In the genomic region with DNA sequence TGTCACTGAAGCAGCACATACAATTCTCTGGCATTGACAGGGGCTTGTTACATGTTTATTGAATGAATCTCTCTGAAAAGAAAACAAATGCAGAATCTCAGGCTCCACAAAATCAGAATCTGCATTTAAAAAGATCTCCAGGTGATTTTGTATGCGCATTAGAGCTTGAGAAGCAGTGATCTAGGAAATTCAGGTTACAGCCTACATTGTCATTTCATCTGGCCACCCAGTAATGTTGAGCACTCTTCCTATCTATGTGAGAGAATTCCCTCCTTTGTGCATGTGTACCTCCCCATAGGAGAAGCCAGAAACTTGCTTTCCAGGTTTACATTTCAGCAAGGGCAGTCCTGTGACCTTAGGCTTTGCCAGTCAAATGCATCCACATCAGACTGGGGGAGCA, we compare ENCODE assay signal across 30 cellular contexts.
"Had no signal": no experiment of that assay in that cellular context is flagged by ENCODE, and none has a peak within 500 bp of the region (broad histone marks: within the 10 kb centered on the region; RNA-seq: fewer than 3 reads in every experiment).

No MANE protein-coding gene starts in this region.

- H3K27ac Mint-ChIP-seq: activated CD8-positive, alpha-beta T cell treated with anti-CD3 and anti-CD28 coated beads, Interleukin-2, amount 10 ng/mL, durations not matched to agents 7 days and 5 days; activated naive CD4-positive, alpha-beta T cell treated with anti-CD3 and anti-CD28 coated beads, Interleukin-2, amount 50 U/mL, for 24 hours; activated T-helper 1 cell treated with anti-CD3 and anti-CD28 coated beads, Interleukin-12 subunit alpha, Interleukin-12 subunit beta, Interleukin-2, Interleukin-4 antibody, amounts not matched to agents 30 ng/mL and 10 ng/mL and 1 ng/mL, durations not matched to agents 14 hours and 24 hours and 36 hours had no signal

- H3K9me3 Mint-ChIP-seq: activated naive CD4-positive, alpha-beta T cell treated with anti-CD3 and anti-CD28 coated beads, Interleukin-2, amount 50 U/mL, for 24 hours; activated T-helper 1 cell treated with anti-CD3 and anti-CD28 coated beads, Interleukin-12 subunit alpha, Interleukin-12 subunit beta, Interleukin-2, Interleukin-4 antibody, amounts not matched to agents 30 ng/mL and 10 ng/mL and 1 ng/mL, durations not matched to agents 14 hours and 24 hours and 36 hours had no signal

- H3K27me3 ChIP-seq: breast epithelium, MG63, Peyer's patch, SJCRH30 had no signal

- H3K4me3 ChIP-seq: breast epithelium, MG63, Peyer's patch, SJCRH30 had no signal

- H3K9me3 ChIP-seq: breast epithelium, MG63, Peyer's patch, SJCRH30, SK-N-SH had no signal

- H3K4me1 ChIP-seq: breast epithelium, Peyer's patch, SJCRH30 had no signal

- H3K36me3 Mint-ChIP-seq: activated naive CD4-positive, alpha-beta T cell treated with anti-CD3 and anti-CD28 coated beads, Interleukin-2, amount 50 U/mL, for 24 hours had no signal

- H3K27ac ChIP-seq: breast epithelium, KMS-11, Peyer's patch, RWPE1, SJCRH30 had no signal

- H3K4me1 Mint-ChIP-seq: activated naive CD4-positive, alpha-beta T cell treated with anti-CD3 and anti-CD28 coated beads, Interleukin-2, amount 50 U/mL, for 24 hours had no signal

- H3K4me2 ChIP-seq: KMS-11, SK-N-SH had no signal

- DNase-seq: activated CD4-positive, alpha-beta T cell treated with anti-CD3 and anti-CD28 coated beads for 48 hours; activated CD4-positive, alpha-beta T cell treated with anti-CD3 and anti-CD28 coated beads, Interleukin-2, amount 50 U/mL, for 4 hours; activated CD4-positive, CD25-positive, alpha-beta regulatory T cell treated with anti-CD3 and anti-CD28 coated beads, Interleukin-2, amount 50 U/mL, for 72 hours; activated CD8-positive, alpha-beta memory T cell treated with anti-CD3 and anti-CD28 coated beads, Interleukin-2, amount 50 U/mL, for 48 hours; activated CD8-positive, alpha-beta T cell treated with anti-CD3 and anti-CD28 coated beads, Interleukin-2, amount 10 ng/mL, durations not matched to agents 7 days and 5 days; activated effector memory CD4-positive, alpha-beta T cell treated with Interleukin-2 at 50 U/mL for 16 hours; activated naive CD4-positive, alpha-beta T cell; activated T-cell treated with anti-CD3 and anti-CD28 coated beads, Interleukin-2, amount 50 U/mL, for 1 hour; aorta; caudate nucleus; MG63; MV-4-11; NCI-H1092 treated with DMSO at 0.1 percent for 48 hours; NCI-H1417 treated with DMSO at 0.1 percent for 48 hours; NCI-H1694; NCI-H2029; NCI-H2107; NCI-H510A treated with DMSO at 0.1 percent for 48 hours; NCI-H69; NK-92 treated with Interleukin-12 subunit alpha and Interleukin-12 subunit beta, amount 100 ng/mL, for 24 hours; Peyer's patch; Right ventricle myocardium superior; SJCRH30; SK-N-SH; T-helper 1 cell had no signal

- H3K27me3 Mint-ChIP-seq: activated naive CD4-positive, alpha-beta T cell treated with anti-CD3 and anti-CD28 coated beads, Interleukin-2, amount 50 U/mL, for 24 hours had no signal

- H3K36me3 ChIP-seq: breast epithelium, MG63, Peyer's patch, SJCRH30 had no signal

- H3K9ac ChIP-seq: KMS-11, SK-N-SH had no signal

- H3K4me3 Mint-ChIP-seq: activated CD8-positive, alpha-beta T cell treated with anti-CD3 and anti-CD28 coated beads, Interleukin-2, amount 10 ng/mL, durations not matched to agents 7 days and 5 days; activated naive CD4-positive, alpha-beta T cell treated with anti-CD3 and anti-CD28 coated beads, Interleukin-2, amount 50 U/mL, for 24 hours; activated T-helper 1 cell treated with anti-CD3 and anti-CD28 coated beads, Interleukin-12 subunit alpha, Interleukin-12 subunit beta, Interleukin-2, Interleukin-4 antibody, amounts not matched to agents 30 ng/mL and 10 ng/mL and 1 ng/mL, durations not matched to agents 14 hours and 24 hours and 36 hours had no signal
